ENCODE assay signal across 12 cellular contexts in genomic region chr5:401216-402034, GRCh38. TPM values are rescaled to one million over a fixed set of nuclear protein-coding genes. Genes with fewer than 3 reads are reported as not detected.
DNase-seq lines count a peak whose midpoint lies in the region; ATAC-seq and TF ChIP-seq lines count a peak whose summit lies in the region.
"Had no signal": no experiment of that assay in that cellular context is flagged by ENCODE, and none has a peak within 500 bp of the region (broad histone marks: within the 10 kb centered on the region; RNA-seq: fewer than 3 reads in every experiment).

No MANE protein-coding gene starts in this region.

- no peak for TF ChIP-seq POLR2A in transverse colon (IDR thresholded peaks at IDR 0.05)

- 88% methylated on average over 22 of the region's 23 CpGs; no CpG with 5 or more reads in 1 of the 2 donors for WGBS in transverse colon (ENCODE audit: low coverage in 1 of 2), 2 donors

- CTCF ChIA-PET in RWPE1 (lab: Yijun Ruan, JAX), result interaction anchor here (1.1 kb wide), 1 partner anchor 23 kb away, joined by 3 read pairs; no protein-coding TSS in a partner anchor

- TF ChIP-seq CTCF in RWPE1 (conservative IDR thresholded peaks at IDR 0.05; ENCODE audit: low read depth) (no peak), transverse colon (IDR thresholded peaks at IDR 0.05) (no peak)

- intact Hi-C loops in transverse colon (cut with DNase I; ENCODE audit: low total_unique reads), result no loop called here

- no peak overlapping the region for H3K27ac Mint-ChIP-seq in activated T-cell treated with anti-CD3 and anti-CD28 coated beads, Interleukin-2, amount 50 U/mL, for 72 hours

- H3K36me3 ChIP-seq in transverse colon, result no peaks in the 10 kb centered on the region
- H3K36me3 ChIP-seq: BE2C had no signal

- H3K27ac ChIP-seq in RWPE1, result peak overlapping the region; percentile 84
- H3K27ac ChIP-seq in transverse colon, result peak overlapping the region in 1 of 4 donors; percentile 75

- H3K9me3 ChIP-seq in transverse colon, result no peaks in the 10 kb centered on the region
- H3K9me3 ChIP-seq: BE2C had no signal

- TF ChIP-seq EP300 in transverse colon (IDR thresholded peaks at IDR 0.05; ENCODE audit: low read depth), result no peak

- H3K4me3 Mint-ChIP-seq in activated T-cell treated with anti-CD3 and anti-CD28 coated beads, Interleukin-2, amount 50 U/mL, for 72 hours, result peak overlapping the region; percentile 25 to 50
- H3K4me3 Mint-ChIP-seq in activated T-cell treated with anti-CD3 and anti-CD28 coated beads, Interleukin-2, amount 50 U/mL, for 4 hours, result no peak overlapping the region

- in situ Hi-C loops in transverse colon (cut with MboI; ENCODE audit: low pct_ligation_motif_present in 1 of 4, low pct_unique_long_range_greater_than_20kb in 1 of 4, low sequenced_read_pairs in 3 of 4), result no loop called here

- H3K4me3 ChIP-seq in transverse colon, result no peak overlapping the region

- POLR2A ChIA-PET in RWPE1 (lab: Yijun Ruan, JAX; ENCODE audit: low non-redundant PET), result no interaction called here

- peaks cover 25% of the 10 kb centered on the region for H3K27me3 ChIP-seq in transverse colon
- H3K27me3 ChIP-seq: BE2C had no signal

- no peaks in the 10 kb centered on the region for H3K9me3 Mint-ChIP-seq in activated T-cell treated with anti-CD3 and anti-CD28 coated beads, Interleukin-2, amount 50 U/mL, for 72 hours
- no peaks in the 10 kb centered on the region for H3K9me3 Mint-ChIP-seq in activated T-cell treated with anti-CD3 and anti-CD28 coated beads, Interleukin-2, amount 50 U/mL, for 4 hours

- H3K27me3 Mint-ChIP-seq in activated T-cell treated with anti-CD3 and anti-CD28 coated beads, Interleukin-2, amount 50 U/mL, for 72 hours (ENCODE audit: low read depth), result peaks cover 24% of the 10 kb centered on the region
- peaks cover 44% of the 10 kb centered on the region for H3K27me3 Mint-ChIP-seq in activated T-cell treated with anti-CD3 and anti-CD28 coated beads, Interleukin-2, amount 50 U/mL, for 4 hours (ENCODE audit: low read depth)

- no peak for ATAC-seq in activated T-cell treated with anti-CD3 and anti-CD28 coated beads, Interleukin-2, amount 50 U/mL, for 72 hours (replicated peaks in 1 of 2)
- no peak for ATAC-seq in activated T-cell treated with anti-CD3 and anti-CD28 coated beads, Interleukin-2, amount 50 U/mL, for 4 hours
- ATAC-seq in left lobe of liver (no peak), HG03025 (IDR thresholded peaks at IDR 0.05; ENCODE audit: low FRiP score, unreplicated experiment) (no peak)

- no peak for DNase-seq in activated T-cell treated with anti-CD3 and anti-CD28 coated beads, Interleukin-2, amount 50 U/mL, for 72 hours
- DNase-seq in activated T-cell treated with anti-CD3 and anti-CD28 coated beads, Interleukin-2, amount 50 U/mL, for 4 hours, result no peak
- DNase-seq in RWPE1 (ENCODE audit: low spot score), result no peak
- peak; percentile 41 for DNase-seq in left lobe of liver (ENCODE audit: low spot score)
- peak; percentile 19 for DNase-seq in stimulated activated CD8-positive, alpha-beta memory T cell treated with anti-CD3 and anti-CD28 coated beads, Interleukin-4, amount 100 ng/mL, for 48 hours
- DNase-seq in MV-4-11 (lab: John Stamatoyannopoulos, UW), result no peak
- no peak for DNase-seq in transverse colon
- DNase-seq: BE2C, NCI-H1092, occipital lobe had no signal

- H3K4me1 ChIP-seq in transverse colon, result peaks cover 0 to 13% (median 11%) of the 10 kb centered on the region in 4 donors
- H3K4me1 ChIP-seq: BE2C had no signal

- H3K36me3 Mint-ChIP-seq in activated T-cell treated with anti-CD3 and anti-CD28 coated beads, Interleukin-2, amount 50 U/mL, for 72 hours (ENCODE audit: insufficient read depth in 2 of 2), result peaks cover 9 to 39% of the 10 kb centered on the region in 2 donors
- peaks cover 4% of the 10 kb centered on the region for H3K36me3 Mint-ChIP-seq in activated T-cell treated with anti-CD3 and anti-CD28 coated beads, Interleukin-2, amount 50 U/mL, for 4 hours (ENCODE audit: insufficient read depth)
- H3K36me3 Mint-ChIP-seq: brain had no signal

- H3K4me1 Mint-ChIP-seq in activated T-cell treated with anti-CD3 and anti-CD28 coated beads, Interleukin-2, amount 50 U/mL, for 72 hours (ENCODE audit: low read depth), result peaks cover 60% of the 10 kb centered on the region
- peaks cover 11% of the 10 kb centered on the region for H3K4me1 Mint-ChIP-seq in activated T-cell treated with anti-CD3 and anti-CD28 coated beads, Interleukin-2, amount 50 U/mL, for 4 hours (ENCODE audit: low read depth)

RNA-seq across cellular contexts. Expression of gene EXOC3, which starts 41.6 kb away (rescaled TPM):
- 10 to 100 TPM; 60.1 to 78.2 TPM for total RNA-seq in activated T-cell treated with anti-CD3 and anti-CD28 coated beads, Interleukin-2, amount 50 U/mL, for 72 hours
- 10 to 100 TPM; 62.7 to 78.3 (median 67.2) TPM for total RNA-seq in activated T-cell treated with anti-CD3 and anti-CD28 coated beads, Interleukin-2, amount 50 U/mL, for 4 hours
- total RNA-seq in left lobe of liver (25.7 TPM), transverse colon (100 to 1,000 TPM in 1 of 4 donors, 10 to 100 TPM in 3; 69.9 to 240 (median 76.1) TPM)

Comparison
In these comparisons a context has a peak if more than half of its experiments do, and no peak if none do; other contexts are left out.
1. DNase-seq: peak in left lobe of liver (single experiment) and stimulated activated CD8-positive, alpha-beta memory T cell treated with anti-CD3 and anti-CD28 coated beads, Interleukin-4, amount 100 ng/mL, for 48 hours (single experiment); none in activated T-cell treated with anti-CD3 and anti-CD28 coated beads, Interleukin-2, amount 50 U/mL, for 72 hours (0 of 2), activated T-cell treated with anti-CD3 and anti-CD28 coated beads, Interleukin-2, amount 50 U/mL, for 4 hours (single experiment), RWPE1 (single experiment), MV-4-11 (single experiment) and transverse colon (single experiment).